Comparison of ENCODE assay signal across 17 cellular contexts in genomic region chr18:59540356-59540755, GRCh38.
"Had no signal": no experiment of that assay in that cellular context is flagged by ENCODE, and none has a peak within 500 bp of the region (broad histone marks: within the 10 kb centered on the region; RNA-seq: fewer than 3 reads in every experiment).

No MANE protein-coding gene starts in this region.

- H3K27ac Mint-ChIP-seq: activated T-cell treated with anti-CD3 and anti-CD28 coated beads, Interleukin-2, amount 50 U/mL, for 72 hours; effector memory CD8-positive, alpha-beta T cell; stimulated activated effector memory CD8-positive, alpha-beta T cell treated with anti-CD3 and anti-CD28 coated beads, Interleukin-12 subunit alpha, Interleukin-12 subunit beta, amount 100 ng/mL, for 72 hours had no signal

- H3K36me3 Mint-ChIP-seq: stimulated activated effector memory CD8-positive, alpha-beta T cell treated with anti-CD3 and anti-CD28 coated beads, Interleukin-12 subunit alpha, Interleukin-12 subunit beta, amount 100 ng/mL, for 72 hours had no signal

- H3K4me1 ChIP-seq: prostate gland, upper lobe of left lung had no signal

- H3K4me3 Mint-ChIP-seq: activated T-cell treated with anti-CD3 and anti-CD28 coated beads, Interleukin-2, amount 50 U/mL, for 72 hours; effector memory CD8-positive, alpha-beta T cell; stimulated activated effector memory CD8-positive, alpha-beta T cell treated with anti-CD3 and anti-CD28 coated beads, Interleukin-12 subunit alpha, Interleukin-12 subunit beta, amount 100 ng/mL, for 72 hours had no signal

- DNase-seq: activated CD4-positive, alpha-beta T cell treated with anti-CD3 and anti-CD28 coated beads for 1 hour; activated effector memory CD4-positive, alpha-beta T cell treated with anti-CD3 and anti-CD28 coated beads, Interleukin-2, amount 50 U/mL, for 16 hours; activated naive CD4-positive, alpha-beta T cell treated with anti-CD3 and anti-CD28 coated beads, Interleukin-2, amount 50 U/mL, for 16 hours; activated T-cell treated with anti-CD3 and anti-CD28 coated beads, Interleukin-2, amount 50 U/mL, for 72 hours; effector memory CD8-positive, alpha-beta T cell; head of caudate nucleus; kidney; midbrain; right cardiac atrium; stimulated activated CD4-positive, alpha-beta T cell treated with anti-CD3 and anti-CD28 coated beads, Interleukin-4, amount 100 ng/mL, for 24 hours; upper lobe of left lung; WERI-Rb-1 had no signal

- H3K4me1 Mint-ChIP-seq: stimulated activated effector memory CD8-positive, alpha-beta T cell treated with anti-CD3 and anti-CD28 coated beads, Interleukin-12 subunit alpha, Interleukin-12 subunit beta, amount 100 ng/mL, for 72 hours had no signal

- H3K27ac ChIP-seq: cardiac muscle cell, prostate gland, thoracic aorta, upper lobe of left lung, WERI-Rb-1 had no signal

- H3K36me3 ChIP-seq: cardiac muscle cell, prostate gland, thoracic aorta, upper lobe of left lung, WERI-Rb-1 had no signal

- H3K9me3 ChIP-seq: prostate gland, thoracic aorta, upper lobe of left lung had no signal

- H3K4me3 ChIP-seq: cardiac muscle cell, prostate gland, smooth muscle cell, thoracic aorta, upper lobe of left lung had no signal

- H3K27me3 ChIP-seq: cardiac muscle cell, upper lobe of left lung had no signal
